ENCODE assay signal across 11 cellular contexts in genomic region chr3:38579146-38579545, GRCh38.
DNase-seq lines count a peak whose midpoint lies in the region; ATAC-seq and TF ChIP-seq lines count a peak whose summit lies in the region.
"Had no signal": no experiment of that assay in that cellular context is flagged by ENCODE, and none has a peak within 500 bp of the region (broad histone marks: within the 10 kb centered on the region; RNA-seq: fewer than 3 reads in every experiment).

No MANE protein-coding gene starts in this region.

- TF ChIP-seq POLR2A in gastrocnemius medialis (IDR thresholded peaks at IDR 0.05), result no peak

- ATAC-seq in GM18870 (IDR thresholded peaks at IDR 0.05; ENCODE audit: unreplicated experiment) (no peak), gastrocnemius medialis (no peak)

- intact Hi-C loops in gastrocnemius medialis (cut with DNase I; ENCODE audit: low total_unique reads), result no loop called here

- DNase-seq in brain microvascular endothelial cell, result peak; percentile 35
- DNase-seq in left kidney (ENCODE audit: low read depth, low spot score), result peak; percentile 33
- DNase-seq in NCI-H187 treated with DMSO at 0.1 percent for 48 hours (lab: John Stamatoyannopoulos, UW), result no peak
- no peak for DNase-seq in activated gamma-delta T cell treated with Interleukin-2 at 50 U/mL for 16 hours
- no peak for DNase-seq in gastrocnemius medialis
- DNase-seq: esophagus squamous epithelium, NCI-H1417 treated with DMSO at 0.1 percent for 48 hours, SIG-M5 had no signal

- H3K9ac ChIP-seq in BLaER1, result no peak overlapping the region

- no peaks in the 10 kb centered on the region for H3K27me3 ChIP-seq in BLaER1
- no peaks in the 10 kb centered on the region for H3K27me3 ChIP-seq in brain microvascular endothelial cell (replicated peaks)
- no peaks in the 10 kb centered on the region for H3K27me3 ChIP-seq in gastrocnemius medialis
- H3K27me3 ChIP-seq: esophagus squamous epithelium had no signal

- H3K27ac ChIP-seq in BLaER1 (peak overlapping the region; percentile 46; the same call in 1 of the 2 replicates), brain microvascular endothelial cell (no peak overlapping the region), gastrocnemius medialis (no peak overlapping the region)
- H3K27ac ChIP-seq: esophagus squamous epithelium had no signal

- H3K4me1 ChIP-seq in BLaER1 (peaks cover 47% of the 10 kb centered on the region), gastrocnemius medialis (no peaks in the 10 kb centered on the region)
- H3K4me1 ChIP-seq: esophagus squamous epithelium had no signal

- H3K4me3 ChIP-seq in BLaER1, result no peak overlapping the region
- H3K4me3 ChIP-seq in brain microvascular endothelial cell (ENCODE audit: low read depth, low read length), result no peak overlapping the region
- H3K4me3 ChIP-seq in gastrocnemius medialis, result no peak overlapping the region
- H3K4me3 ChIP-seq: esophagus squamous epithelium had no signal

- peak; percentile 55; the same call in 1 of the 2 replicates for TF ChIP-seq RAD21 in Ishikawa (IDR thresholded peaks at IDR 0.05; ENCODE audit: low read depth)

- no peaks in the 10 kb centered on the region for H3K9me3 ChIP-seq in BLaER1
- no peaks in the 10 kb centered on the region for H3K9me3 ChIP-seq in gastrocnemius medialis
- H3K9me3 ChIP-seq: esophagus squamous epithelium had no signal

- TF ChIP-seq CTCF in brain microvascular endothelial cell (IDR thresholded peaks at IDR 0.05; ENCODE audit: low read depth, low read length, missing control alignments) (no peak), gastrocnemius medialis (IDR thresholded peaks at IDR 0.05 in 4 of 5, conservative IDR thresholded peaks at IDR 0.05 in 1 of 5) (no peak)

- H3K36me3 ChIP-seq in BLaER1, result no peaks in the 10 kb centered on the region
- no peaks in the 10 kb centered on the region for H3K36me3 ChIP-seq in brain microvascular endothelial cell (replicated peaks)
- H3K36me3 ChIP-seq in gastrocnemius medialis, result no peaks in the 10 kb centered on the region
- H3K36me3 ChIP-seq: esophagus squamous epithelium had no signal

- in situ Hi-C loops in brain microvascular endothelial cell (cut with HindIII; ENCODE audit: low pct_ligation_motif_present, low sequenced_read_pairs), result no loop called here
- in situ Hi-C loops in gastrocnemius medialis (cut with MboI; ENCODE audit: low sequenced_read_pairs in 4 of 4), result no loop called here

- TF ChIP-seq EP300 in Ishikawa (IDR thresholded peaks at IDR 0.05; ENCODE audit: borderline replicate concordance), result no peak

- H3K4me2 ChIP-seq in BLaER1, result peak overlapping the region; percentile 93

- H4K20me1 ChIP-seq in BLaER1, result no peaks in the 10 kb centered on the region

TF ChIP-seq in Ishikawa, 13 proteins besides CTCF, POLR2A, EP300 and RAD21:
- TF ChIP-seq MAX (IDR thresholded peaks at IDR 0.05) (peak; percentile 61; the same call in 1 of the 2 replicates), TEAD4 (IDR thresholded peaks at IDR 0.05) (peak; percentile 67), EGR1 (IDR thresholded peaks at IDR 0.05) (no peak), YY1 (IDR thresholded peaks at IDR 0.05; ENCODE audit: low read depth) (no peak), TAF1 (IDR thresholded peaks at IDR 0.05; ENCODE audit: low read depth) (no peak), REST (IDR thresholded peaks at IDR 0.05; ENCODE audit: low read depth) (no peak), USF1 (IDR thresholded peaks at IDR 0.05) (no peak), NFIC (IDR thresholded peaks at IDR 0.05) (peak; percentile 84), FOXM1 (IDR thresholded peaks at IDR 0.05; ENCODE audit: borderline replicate concordance, low read depth) (no peak), CREB1 (IDR thresholded peaks at IDR 0.05; ENCODE audit: low read depth) (no peak), ZBTB7A (IDR thresholded peaks at IDR 0.05; ENCODE audit: low read depth) (no peak), TCF12 (IDR thresholded peaks at IDR 0.05; ENCODE audit: low read depth) (no peak), CEBPB (IDR thresholded peaks at IDR 0.05) (no peak)

Comparison
In these comparisons a context has a peak if more than half of its experiments do, and no peak if none do; other contexts are left out.
1. DNase-seq: peak in brain microvascular endothelial cell (single experiment) and left kidney (single experiment); none in NCI-H187 treated with DMSO at 0.1 percent for 48 hours (single experiment), activated gamma-delta T cell treated with Interleukin-2 at 50 U/mL for 16 hours (single experiment) and gastrocnemius medialis (0 of 2).